ENCODE assay signal across 10 cellular contexts in genomic region chr19:41904118-41904870, GRCh38. TPM values are rescaled to one million over a fixed set of nuclear protein-coding genes. Genes with fewer than 3 reads are reported as not detected.
DNase-seq lines count a peak whose midpoint lies in the region; ATAC-seq and TF ChIP-seq lines count a peak whose summit lies in the region.
"Had no signal": no experiment of that assay in that cellular context is flagged by ENCODE, and none has a peak within 500 bp of the region (broad histone marks: within the 10 kb centered on the region; RNA-seq: fewer than 3 reads in every experiment).

No MANE protein-coding gene starts in this region.

- no peak overlapping the region for H3K4me3 ChIP-seq in PC-3 (ENCODE audit: low read length)
- H3K4me3 ChIP-seq in mammary epithelial cell (replicated peaks in 1 of 3; ENCODE audit: insufficient read depth in 1 of 3, low read depth in 2 of 3, low read length in 3 of 3) = no peak overlapping the region

- CTCF ChIA-PET in PC-3 (lab: Charles Lee) = no interaction called here
- CTCF ChIA-PET in activated CD4-positive, alpha-beta memory T cell treated with anti-CD3 and anti-CD28 coated beads for 36 hours (lab: Charles Lee) = interaction anchor here (1.2 kb wide), 1 partner anchor 24 kb away, joined by 4 read pairs; the partner anchor contains the start of gene ERFL
- CTCF ChIA-PET in mammary epithelial cell (lab: Charles Lee; ENCODE audit: low non-redundant PET) = no interaction called here

- H3K27me3 Mint-ChIP-seq in activated CD4-positive, alpha-beta memory T cell treated with anti-CD3 and anti-CD28 coated beads for 36 hours = no peaks in the 10 kb centered on the region
- H3K27me3 Mint-ChIP-seq: B cell had no signal

- BruUV-seq in PC-3 (replicated peaks; lab: Mats Ljungman, UMichigan) (no TSS peak), mammary epithelial cell (replicated peaks; lab: Mats Ljungman, UMichigan) (no TSS peak)

- dilution Hi-C loops in mammary epithelial cell (cut with HindIII; ENCODE audit: low sequenced_read_pairs) = no loop called here

- H4K20me1 ChIP-seq in PC-3 (ENCODE audit: low read length) (no peaks in the 10 kb centered on the region), mammary epithelial cell (ENCODE audit: insufficient read depth, low read length) (peaks cover 3% of the 10 kb centered on the region)

- no peaks in the 10 kb centered on the region for H3K9me2 ChIP-seq in PC-3 (replicated peaks; ENCODE audit: low read length)

- H3F3A ChIP-seq in PC-3 (ENCODE audit: low read length, unreplicated experiment) = no peaks in the 10 kb centered on the region

- no peak overlapping the region for H3K4me3 Mint-ChIP-seq in activated CD4-positive, alpha-beta memory T cell treated with anti-CD3 and anti-CD28 coated beads for 36 hours
- H3K4me3 Mint-ChIP-seq: B cell had no signal

- peak overlapping the region; percentile 78 for H3K27ac ChIP-seq in 22Rv1
- H3K27ac ChIP-seq in PC-3 (ENCODE audit: low read length) = peak overlapping the region; percentile 83
- no peak overlapping the region for H3K27ac ChIP-seq in mammary epithelial cell (ENCODE audit: insufficient read depth, low read depth, low read length)

- no peaks in the 10 kb centered on the region for H3K79me2 ChIP-seq in PC-3 (ENCODE audit: low read length)
- no peaks in the 10 kb centered on the region for H3K79me2 ChIP-seq in mammary epithelial cell (ENCODE audit: insufficient read depth, low read length)

- peak; percentile 92 for ATAC-seq in PC-3
- peak; percentile 89 for ATAC-seq in left colon
- ATAC-seq: sciatic nerve had no signal

- H3K4me2 ChIP-seq in PC-3 (ENCODE audit: low read length) = peak overlapping the region; percentile 81
- no peak overlapping the region for H3K4me2 ChIP-seq in mammary epithelial cell (ENCODE audit: insufficient read depth, low read depth, low read length)

- H3K9ac ChIP-seq in PC-3 (ENCODE audit: low read length) (peak overlapping the region; percentile 35; the same call in 1 of the 2 replicates), mammary epithelial cell (ENCODE audit: insufficient read depth, low read length) (no peak overlapping the region)

- in situ Hi-C loops in mammary epithelial cell (cut with MboI; ENCODE audit: low sequenced_read_pairs in 2 of 2) = no loop called here

- H3K4me1 Mint-ChIP-seq in activated CD4-positive, alpha-beta memory T cell treated with anti-CD3 and anti-CD28 coated beads for 36 hours (ENCODE audit: low read depth) = peaks cover 15% of the 10 kb centered on the region

- H3K9me3 ChIP-seq in PC-3 (ENCODE audit: low read length) (no peaks in the 10 kb centered on the region), mammary epithelial cell (replicated peaks; ENCODE audit: insufficient read depth, low read length) (no peaks in the 10 kb centered on the region)

- no peak for TF ChIP-seq CTCF in 22Rv1 (IDR thresholded peaks at IDR 0.05)
- TF ChIP-seq CTCF in PC-3 (conservative IDR thresholded peaks at IDR 0.05; ENCODE audit: low read depth, low read length) = no peak
- TF ChIP-seq CTCF in mammary epithelial cell (conservative IDR thresholded peaks at IDR 0.05 in 1 of 2, IDR thresholded peaks at IDR 0.05 in 1 of 2; ENCODE audit: extremely low read depth in 1 of 2, insufficient read depth in 1 of 2, low read depth in 1 of 2, low read length in 2 of 2) = no peak

- WGBS in mammary epithelial cell (ENCODE audit: low coverage, missing lambda C conversion rate) = 92% methylated on average over 14 of the region's 30 CpGs

- H3K36me3 Mint-ChIP-seq in activated CD4-positive, alpha-beta memory T cell treated with anti-CD3 and anti-CD28 coated beads for 36 hours = peaks cover 52% of the 10 kb centered on the region

- POLR2A ChIA-PET in PC-3 (lab: Charles Lee; ENCODE audit: unreplicated experiment) = interaction anchor here (0.8 kb wide), 1 partner anchor 229 kb away, joined by 39 read pairs; no protein-coding TSS in a partner anchor
- POLR2A ChIA-PET in activated CD4-positive, alpha-beta memory T cell treated with anti-CD3 and anti-CD28 coated beads for 36 hours (lab: Charles Lee) = no interaction called here

- no peak overlapping the region for H3K27ac Mint-ChIP-seq in activated CD4-positive, alpha-beta memory T cell treated with anti-CD3 and anti-CD28 coated beads for 36 hours

- H3K4me1 ChIP-seq in PC-3 (ENCODE audit: insufficient read depth, low read length) (peaks cover 18% of the 10 kb centered on the region), mammary epithelial cell (ENCODE audit: insufficient read depth, low read length) (no peaks in the 10 kb centered on the region)

- DNase-seq in HuH-7.5 (ENCODE audit: low spot score) (peak; percentile 96), PC-3 (peak; percentile 81), left colon (peak; percentile 91 to 95), T-helper 2 cell (no peak), mammary epithelial cell (no peak), GM19240 (ENCODE audit: insufficient read length, low spot score) (no peak)
- DNase-seq in activated CD4-positive, alpha-beta memory T cell treated with anti-CD3 and anti-CD28 coated beads for 36 hours = no peak

- peaks cover 24% of the 10 kb centered on the region; the same call in 1 of the 2 replicates for H3K36me3 ChIP-seq in PC-3 (ENCODE audit: low read depth, low read length)
- H3K36me3 ChIP-seq in mammary epithelial cell (ENCODE audit: insufficient read depth, low read length) = peaks cover 9% of the 10 kb centered on the region

- H2AFZ ChIP-seq in PC-3 (ENCODE audit: low read length) (no peak overlapping the region), mammary epithelial cell (ENCODE audit: low read depth, low read length) (no peak overlapping the region)

- H3K27me3 ChIP-seq in PC-3 (ENCODE audit: low read length) (no peaks in the 10 kb centered on the region), mammary epithelial cell (ENCODE audit: insufficient read depth, low read length) (no peaks in the 10 kb centered on the region)

- no peaks in the 10 kb centered on the region for H3K9me3 Mint-ChIP-seq in activated CD4-positive, alpha-beta memory T cell treated with anti-CD3 and anti-CD28 coated beads for 36 hours

- intact Hi-C loops in PC-3 (cut with micrococcal nuclease) (no loop called here), left colon (cut with DNase I, micrococcal nuclease) (no loop called here), mammary epithelial cell (cut with micrococcal nuclease) (no loop called here)
- intact Hi-C loops in activated CD4-positive, alpha-beta memory T cell treated with anti-CD3 and anti-CD28 coated beads for 36 hours (cut with micrococcal nuclease) = no loop called here

RNA-seq across cellular contexts. Expression of gene ARHGEF1, which starts 21.3 kb away (rescaled TPM):
- total RNA-seq in PC-3 (2014; rRNA removed) (50.8 and 64.3 TPM in 2 replicates), left colon (10 to 100 TPM; 87.8 to 93.6 TPM), mammary epithelial cell (100 to 1,000 TPM in 1 of 2 donors, 10 to 100 TPM in 1; 45.5 to 121 TPM)
- 100 to 1,000 TPM; 298 to 327 TPM for total RNA-seq in activated CD4-positive, alpha-beta memory T cell treated with anti-CD3 and anti-CD28 coated beads for 36 hours
- 76.4 TPM for polyA plus RNA-seq in mammary epithelial cell
- polyA minus RNA-seq in mammary epithelial cell = 53.0 TPM

RNA-seq across cellular contexts. Expression of gene ERFL, which starts 24.0 kb away (rescaled TPM):
- total RNA-seq in PC-3 (2014; rRNA removed) (0.11 and 0.58 TPM in 2 replicates), left colon (1 to 10 TPM; 1.1 to 1.7 TPM), mammary epithelial cell (not detected)
- total RNA-seq in activated CD4-positive, alpha-beta memory T cell treated with anti-CD3 and anti-CD28 coated beads for 36 hours = 1 to 10 TPM; 1.3 to 2.0 TPM
- 0.03 TPM for polyA plus RNA-seq in mammary epithelial cell
- not detected for polyA minus RNA-seq in mammary epithelial cell

RNA-seq across cellular contexts. Expression of gene CD79A, which starts 27.2 kb away (rescaled TPM):
- total RNA-seq in PC-3 (2014; rRNA removed) (0.11 TPM in 1 of 2 replicates, not detected in the other), left colon (10 to 100 TPM in 1 of 2 donors, 1 to 10 TPM in 1; 3.9 to 13.7 TPM), mammary epithelial cell (under 1 TPM in 1 of 2 donors, not detected in 1; 0.40 TPM)
- 1 to 10 TPM; 1.5 to 1.6 TPM for total RNA-seq in activated CD4-positive, alpha-beta memory T cell treated with anti-CD3 and anti-CD28 coated beads for 36 hours
- polyA plus RNA-seq in mammary epithelial cell = 0.08 TPM
- polyA minus RNA-seq in mammary epithelial cell = not detected

RNA-seq across cellular contexts. Expression of gene RPS19, which starts 44.2 kb away (rescaled TPM):
- total RNA-seq in PC-3 (2014; rRNA removed) = 1,687 and 1,830 TPM in 2 replicates
- 1,000 to 10,000 TPM; 1,474 to 1,504 TPM for total RNA-seq in left colon
- 1,000 to 10,000 TPM; 3,181 to 3,314 TPM for total RNA-seq in activated CD4-positive, alpha-beta memory T cell treated with anti-CD3 and anti-CD28 coated beads for 36 hours
- 1,000 to 10,000 TPM in 1 of 2 donors, 100 to 1,000 TPM in 1; 530 to 2,153 TPM for total RNA-seq in mammary epithelial cell
- 3,946 TPM for polyA plus RNA-seq in mammary epithelial cell
- polyA minus RNA-seq in mammary epithelial cell = 789 TPM

RNA-seq across cellular contexts. Expression of gene RABAC1, which starts 54.8 kb away (rescaled TPM):
- total RNA-seq in PC-3 (2014; rRNA removed) (148 and 158 TPM in 2 replicates), left colon (100 to 1,000 TPM; 177 to 196 TPM), mammary epithelial cell (100 to 1,000 TPM in 1 of 2 donors, 10 to 100 TPM in 1; 74.8 to 154 TPM)
- total RNA-seq in activated CD4-positive, alpha-beta memory T cell treated with anti-CD3 and anti-CD28 coated beads for 36 hours = 10 to 100 TPM; 64.9 to 68.4 TPM
- polyA plus RNA-seq in mammary epithelial cell = 154 TPM
- 102 TPM for polyA minus RNA-seq in mammary epithelial cell

Comparison
In these comparisons a context has a peak if more than half of its experiments do, and no peak if none do; other contexts are left out.
1. DNase-seq: peak in HuH-7.5 (single experiment), PC-3 (single experiment) and left colon (2 of 2); none in activated CD4-positive, alpha-beta memory T cell treated with anti-CD3 and anti-CD28 coated beads for 36 hours (single experiment), T-helper 2 cell (0 of 5), mammary epithelial cell (single experiment) and GM19240 (single experiment).